ENCODE assay signal across 22 cellular contexts in the genomic region with DNA sequence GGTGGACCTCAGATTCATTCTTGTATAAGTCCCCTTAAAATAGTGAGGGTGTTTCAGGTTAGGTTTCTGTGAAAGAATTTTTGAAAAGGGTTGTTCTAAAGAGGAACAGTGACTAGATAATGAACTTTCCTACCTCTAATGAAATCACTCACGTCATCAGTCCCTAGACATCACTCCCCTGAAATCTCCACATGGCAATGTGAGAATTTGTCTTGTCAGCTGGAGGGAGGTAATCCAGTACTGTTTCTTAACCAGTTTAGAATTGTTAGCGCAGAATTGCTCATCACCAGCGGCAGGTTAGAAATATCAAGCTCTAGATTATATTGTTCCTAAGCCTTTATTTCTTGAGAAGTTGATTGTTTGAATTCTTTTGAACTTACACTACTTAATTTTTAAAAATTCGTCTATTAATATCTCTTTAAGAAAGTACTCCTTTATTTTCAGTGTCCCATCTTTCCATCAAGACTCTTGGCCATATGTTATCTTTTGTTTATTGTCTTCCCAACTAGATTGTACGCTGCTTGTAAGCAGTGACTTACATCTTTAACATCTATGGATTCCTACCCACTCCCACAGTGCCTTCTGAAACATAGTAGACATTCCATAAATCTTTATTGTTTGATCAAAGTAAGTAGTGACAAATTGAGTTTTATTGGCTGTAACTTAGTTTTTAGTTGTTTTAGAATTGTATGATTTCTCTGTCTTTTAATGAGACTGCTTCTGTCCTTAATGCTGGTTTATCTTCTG. TPM values are rescaled to one million over a fixed set of nuclear protein-coding genes. Genes with fewer than 3 reads are reported as not detected.
DNase-seq lines count a peak whose midpoint lies in the region; ATAC-seq and TF ChIP-seq lines count a peak whose summit lies in the region.
"Had no signal": no experiment of that assay in that cellular context is flagged by ENCODE, and none has a peak within 500 bp of the region (broad histone marks: within the 10 kb centered on the region; RNA-seq: fewer than 3 reads in every experiment).

No MANE protein-coding gene starts in this region.

- H3F3A ChIP-seq in PC-3 (ENCODE audit: low read length, unreplicated experiment) = no peaks in the 10 kb centered on the region

- H3K36me3 Mint-ChIP-seq in activated CD8-positive, alpha-beta T cell treated with anti-CD3 and anti-CD28 coated beads for 36 hours (ENCODE audit: low read depth) = peaks cover 62% of the 10 kb centered on the region
- H3K36me3 Mint-ChIP-seq in activated CD8-positive, alpha-beta T cell treated with anti-CD3 and anti-CD28 coated beads, Interleukin-2, amount 10 ng/mL, durations not matched to agents 7 days and 5 days (ENCODE audit: low read depth) = peaks cover 76% of the 10 kb centered on the region
- peaks cover 39% of the 10 kb centered on the region for H3K36me3 Mint-ChIP-seq in progenitor cell of endocrine pancreas (ENCODE audit: insufficient read depth)

- H3K36me3 ChIP-seq in PC-3 (ENCODE audit: low read depth, low read length) = peaks cover 14% of the 10 kb centered on the region; the same call in 1 of the 2 replicates
- H3K36me3 ChIP-seq: adrenal gland had no signal

- no peaks in the 10 kb centered on the region for H3K9me3 ChIP-seq in PC-3 (ENCODE audit: low read length)
- H3K9me3 ChIP-seq: adrenal gland had no signal

- peaks cover 4% of the 10 kb centered on the region; the same call in 1 of the 2 replicates for H3K4me1 ChIP-seq in PC-3 (ENCODE audit: insufficient read depth, low read length)

- no TSS peak for BruUV-seq in PC-3 (replicated peaks; lab: Mats Ljungman, UMichigan)

- POLR2A ChIA-PET in activated CD8-positive, alpha-beta T cell treated with anti-CD3 and anti-CD28 coated beads for 36 hours (lab: Charles Lee) = interaction anchor here (0.7 to 0.8 kb wide), 2 partner anchors 17 to 52 kb away, joined by 3 read pairs; no protein-coding TSS in a partner anchor
- POLR2A ChIA-PET in activated CD8-positive, alpha-beta T cell treated with anti-CD3 and anti-CD28 coated beads, Interleukin-2, amount 10 ng/mL, durations not matched to agents 7 days and 5 days (lab: Charles Lee) = no interaction called here
- POLR2A ChIA-PET in PC-3 (lab: Charles Lee; ENCODE audit: unreplicated experiment) = no interaction called here

- H4K20me1 ChIP-seq in PC-3 (ENCODE audit: low read length) = no peaks in the 10 kb centered on the region

- CTCF ChIA-PET in activated CD8-positive, alpha-beta T cell treated with anti-CD3 and anti-CD28 coated beads for 36 hours (lab: Charles Lee) = interaction anchor here (1.4 to 1.5 kb wide), 2 partner anchors 11 to 21 kb away, joined by 3 to 4 read pairs; no protein-coding TSS in a partner anchor
- CTCF ChIA-PET in activated CD8-positive, alpha-beta T cell treated with anti-CD3 and anti-CD28 coated beads, Interleukin-2, amount 10 ng/mL, durations not matched to agents 7 days and 5 days (lab: Charles Lee) = interaction anchor here (0.8 to 1.2 kb wide), 2 partner anchors 10 to 43 kb away, joined by 3 read pairs; no protein-coding TSS in a partner anchor
- CTCF ChIA-PET in PC-3 (lab: Charles Lee) = no interaction called here

- no peak for ATAC-seq in activated CD8-positive, alpha-beta T cell treated with anti-CD3 and anti-CD28 coated beads for 36 hours
- ATAC-seq in activated CD8-positive, alpha-beta T cell treated with anti-CD3 and anti-CD28 coated beads, Interleukin-2, amount 10 ng/mL, durations not matched to agents 7 days and 5 days = no peak
- peak; percentile 46 for ATAC-seq in PC-3
- ATAC-seq: activated T-helper 17 cell treated with anti-CD3 and anti-CD28 coated beads, Interleukin-2, amount 50 U/mL, for 72 hours; heart left ventricle had no signal

- DNase-seq in activated CD8-positive, alpha-beta T cell treated with anti-CD3 and anti-CD28 coated beads for 36 hours = no peak
- no peak for DNase-seq in activated CD8-positive, alpha-beta T cell treated with anti-CD3 and anti-CD28 coated beads, Interleukin-2, amount 10 ng/mL, durations not matched to agents 7 days and 5 days
- DNase-seq in PC-3 (no peak), fibroblast of pulmonary artery (ENCODE audit: low read depth) (peak; percentile 38), progenitor cell of endocrine pancreas (ENCODE audit: low spot score, unreplicated experiment) (no peak), SHP77 (lab: John Stamatoyannopoulos, UW) (no peak), amygdala (lab: John Stamatoyannopoulos, UW) (no peak)
- no peak for DNase-seq in stimulated activated CD4-positive, alpha-beta T cell treated with anti-CD3 and anti-CD28 coated beads, Interleukin-4, amount 100 ng/mL, for 1 hour
- DNase-seq: activated CD4-positive, CD25-positive, alpha-beta regulatory T cell; adrenal gland; C1 segment of cervical spinal cord; central memory CD4-positive, alpha-beta T cell; DND-41; HCEC 1CT; heart left ventricle; MM.1S; NCI-H187; NCI-H345 had no signal

- no peaks in the 10 kb centered on the region for H3K27me3 ChIP-seq in PC-3 (ENCODE audit: low read length)
- H3K27me3 ChIP-seq: adrenal gland, heart left ventricle, tibial nerve had no signal

- no peak overlapping the region for H3K27ac ChIP-seq in PC-3 (ENCODE audit: low read length)

- no peaks in the 10 kb centered on the region for H3K79me2 ChIP-seq in PC-3 (ENCODE audit: low read length)

- H3K9ac ChIP-seq in PC-3 (ENCODE audit: low read length) = no peak overlapping the region

- H2AFZ ChIP-seq in PC-3 (ENCODE audit: low read length) = no peak overlapping the region

- no peaks in the 10 kb centered on the region for H3K9me2 ChIP-seq in PC-3 (replicated peaks; ENCODE audit: low read length)

- peaks cover 17% of the 10 kb centered on the region for H3K9me3 Mint-ChIP-seq in activated CD8-positive, alpha-beta T cell treated with anti-CD3 and anti-CD28 coated beads for 36 hours
- peaks cover 33% of the 10 kb centered on the region for H3K9me3 Mint-ChIP-seq in activated CD8-positive, alpha-beta T cell treated with anti-CD3 and anti-CD28 coated beads, Interleukin-2, amount 10 ng/mL, durations not matched to agents 7 days and 5 days (ENCODE audit: insufficient read depth)
- H3K9me3 Mint-ChIP-seq in progenitor cell of endocrine pancreas (ENCODE audit: low read depth) = peaks cover 14% of the 10 kb centered on the region
- H3K9me3 Mint-ChIP-seq: activated T-helper 17 cell treated with anti-CD3 and anti-CD28 coated beads, Interleukin-2, amount 50 U/mL, for 72 hours had no signal

- H3K4me3 ChIP-seq in PC-3 (ENCODE audit: low read length) (no peak overlapping the region), fibroblast of pulmonary artery (replicated peaks; ENCODE audit: low read depth, low read length) (no peak overlapping the region)
- H3K4me3 ChIP-seq: adrenal gland, heart left ventricle, lung, tibial nerve had no signal

- H3K4me2 ChIP-seq in PC-3 (ENCODE audit: low read length) = no peak overlapping the region

- TF ChIP-seq CTCF in activated CD8-positive, alpha-beta T cell treated with anti-CD3 and anti-CD28 coated beads for 36 hours (IDR thresholded peaks at IDR 0.05) = no peak
- no peak for TF ChIP-seq CTCF in PC-3 (conservative IDR thresholded peaks at IDR 0.05; ENCODE audit: low read depth, low read length)
- no peak for TF ChIP-seq CTCF in fibroblast of pulmonary artery (IDR thresholded peaks at IDR 0.05; ENCODE audit: low read length, missing control alignments)
- TF ChIP-seq CTCF in progenitor cell of endocrine pancreas (IDR thresholded peaks at IDR 0.05; ENCODE audit: unreplicated experiment) = no peak

- peaks cover 62% of the 10 kb centered on the region for H3K4me1 Mint-ChIP-seq in activated CD8-positive, alpha-beta T cell treated with anti-CD3 and anti-CD28 coated beads for 36 hours (ENCODE audit: low read depth)
- H3K4me1 Mint-ChIP-seq in activated CD8-positive, alpha-beta T cell treated with anti-CD3 and anti-CD28 coated beads, Interleukin-2, amount 10 ng/mL, durations not matched to agents 7 days and 5 days (ENCODE audit: low read depth) = peaks cover 33% of the 10 kb centered on the region
- peaks cover 3% of the 10 kb centered on the region for H3K4me1 Mint-ChIP-seq in progenitor cell of endocrine pancreas (ENCODE audit: low read depth)

- no peak overlapping the region for H3K4me3 Mint-ChIP-seq in activated CD8-positive, alpha-beta T cell treated with anti-CD3 and anti-CD28 coated beads for 36 hours
- H3K4me3 Mint-ChIP-seq in activated CD8-positive, alpha-beta T cell treated with anti-CD3 and anti-CD28 coated beads, Interleukin-2, amount 10 ng/mL, durations not matched to agents 7 days and 5 days = no peak overlapping the region
- H3K4me3 Mint-ChIP-seq in progenitor cell of endocrine pancreas (ENCODE audit: low read depth) = no peak overlapping the region
- H3K4me3 Mint-ChIP-seq: activated T-helper 17 cell treated with anti-CD3 and anti-CD28 coated beads, Interleukin-2, amount 50 U/mL, for 72 hours; T-helper 1 cell treated with Interleukin-12 subunit alpha and Interleukin-12 subunit beta and Interleukin-4 antibody, amounts not matched to agents 30 μg/mL and 1 μg/mL, for 36 hours had no signal

- H3K27ac Mint-ChIP-seq in activated CD8-positive, alpha-beta T cell treated with anti-CD3 and anti-CD28 coated beads for 36 hours = peak overlapping the region; percentile 63
- H3K27ac Mint-ChIP-seq in activated CD8-positive, alpha-beta T cell treated with anti-CD3 and anti-CD28 coated beads, Interleukin-2, amount 10 ng/mL, durations not matched to agents 7 days and 5 days = no peak overlapping the region
- H3K27ac Mint-ChIP-seq in progenitor cell of endocrine pancreas = peak overlapping the region; percentile 12
- H3K27ac Mint-ChIP-seq: activated T-helper 17 cell treated with anti-CD3 and anti-CD28 coated beads, Interleukin-2, amount 50 U/mL, for 72 hours; T-helper 1 cell treated with Interleukin-12 subunit alpha and Interleukin-12 subunit beta and Interleukin-4 antibody, amounts not matched to agents 30 μg/mL and 1 μg/mL, for 36 hours had no signal

- no peaks in the 10 kb centered on the region for H3K27me3 Mint-ChIP-seq in activated CD8-positive, alpha-beta T cell treated with anti-CD3 and anti-CD28 coated beads for 36 hours
- no peaks in the 10 kb centered on the region for H3K27me3 Mint-ChIP-seq in activated CD8-positive, alpha-beta T cell treated with anti-CD3 and anti-CD28 coated beads, Interleukin-2, amount 10 ng/mL, durations not matched to agents 7 days and 5 days (ENCODE audit: low read depth)
- H3K27me3 Mint-ChIP-seq in progenitor cell of endocrine pancreas = no peaks in the 10 kb centered on the region
- H3K27me3 Mint-ChIP-seq: activated T-helper 17 cell treated with anti-CD3 and anti-CD28 coated beads, Interleukin-2, amount 50 U/mL, for 72 hours had no signal

- intact Hi-C loops in activated CD8-positive, alpha-beta T cell treated with anti-CD3 and anti-CD28 coated beads for 36 hours (cut with micrococcal nuclease) = no loop called here
- intact Hi-C loops in PC-3 (cut with micrococcal nuclease) = loop anchor here (5.0 kb wide), 1 partner anchor 52 kb away; a partner anchor contains a TSS

RNA-seq across cellular contexts. Expression of a gene that starts 52.8 kb away (rescaled TPM):
- 10 to 100 TPM; 35.4 to 41.5 TPM for total RNA-seq in activated CD8-positive, alpha-beta T cell treated with anti-CD3 and anti-CD28 coated beads for 36 hours
- 10 to 100 TPM; 56.8 to 60.2 TPM for total RNA-seq in activated CD8-positive, alpha-beta T cell treated with anti-CD3 and anti-CD28 coated beads, Interleukin-2, amount 10 ng/mL, durations not matched to agents 7 days and 5 days
- 3.7 and 4.0 TPM in 2 replicates for total RNA-seq in PC-3 (2014; rRNA removed)
- total RNA-seq in progenitor cell of endocrine pancreas = 17.8 and 21.5 TPM in 2 replicates
